Comparison of ENCODE assay signal across 8 cellular contexts in genomic region chr7:128862571-128863432, GRCh38. TPM values are rescaled to one million over a fixed set of nuclear protein-coding genes. Genes with fewer than 3 reads are reported as not detected.
DNase-seq lines count a peak whose midpoint lies in the region; ATAC-seq and TF ChIP-seq lines count a peak whose summit lies in the region.

Gene ATP6V1F, plus strand, starts transcription at chr7:128862856. Its CDS starts 49 bp downstream, at chr7:128862905.

- H3K27me3 ChIP-seq in BJ (ENCODE audit: control insufficient read depth, insufficient read depth, low read length) (no peaks in the 10 kb centered on the region), colonic mucosa (no peaks in the 10 kb centered on the region), layer of hippocampus (ENCODE audit: control insufficient read depth, insufficient read depth, low read length) (no peaks in the 10 kb centered on the region)

- intact Hi-C loops in activated CD4-positive, alpha-beta T cell treated with anti-CD3 and anti-CD28 coated beads, Interleukin-2, amount 10 ng/mL, durations not matched to agents 24 days and 14 days (cut with micrococcal nuclease): loop anchor here (1.0 kb wide), 4 partner anchors 20 to 361 kb away; partner anchors contain the start of gene CALU
- intact Hi-C loops in colonic mucosa (cut with DNase I): no loop called here

- H3K36me3 ChIP-seq in BJ (ENCODE audit: control insufficient read depth, insufficient read depth, low read length) (peaks cover 17% of the 10 kb centered on the region), colonic mucosa (no peaks in the 10 kb centered on the region)

- peaks cover 8% of the 10 kb centered on the region for H3K4me1 ChIP-seq in colonic mucosa

- H3K4me3 ChIP-seq in BJ (ENCODE audit: low read depth, low read length) (peak within 1 kb of the TSS; percentile 80), colonic mucosa (peak within 1 kb of the TSS; percentile 91)

- H3K4me1 Mint-ChIP-seq in activated CD4-positive, alpha-beta T cell treated with anti-CD3 and anti-CD28 coated beads, Interleukin-2, amount 10 ng/mL, durations not matched to agents 24 days and 14 days: peaks cover 24% of the 10 kb centered on the region

- peak within 1 kb of the TSS; percentile 93 for H3K4me3 Mint-ChIP-seq in activated CD4-positive, alpha-beta T cell treated with anti-CD3 and anti-CD28 coated beads, Interleukin-2, amount 10 ng/mL, durations not matched to agents 24 days and 14 days

- no peaks in the 10 kb centered on the region for H3K9me3 Mint-ChIP-seq in activated CD4-positive, alpha-beta T cell treated with anti-CD3 and anti-CD28 coated beads, Interleukin-2, amount 10 ng/mL, durations not matched to agents 24 days and 14 days

- no peaks in the 10 kb centered on the region for H3K9me3 ChIP-seq in colonic mucosa

- H3K27ac Mint-ChIP-seq in activated CD4-positive, alpha-beta T cell treated with anti-CD3 and anti-CD28 coated beads, Interleukin-2, amount 10 ng/mL, durations not matched to agents 24 days and 14 days: peak within 1 kb of the TSS; percentile 96

- H3K9ac ChIP-seq in colonic mucosa (ENCODE audit: low read depth in 2 of 2, low read length in 2 of 2): peak within 1 kb of the TSS; percentile 64 to 91

- H3K27ac ChIP-seq in colonic mucosa: peak within 1 kb of the TSS; percentile 75
- peak within 1 kb of the TSS; percentile 63 for H3K27ac ChIP-seq in layer of hippocampus (ENCODE audit: low read depth, low read length)

- POLR2A ChIA-PET in BJ (lab: Charles Lee): interaction anchor here (1.3 kb wide), 1 partner anchor 30 kb away, joined by 3 read pairs; no protein-coding TSS in a partner anchor

- H3K36me3 Mint-ChIP-seq in activated CD4-positive, alpha-beta T cell treated with anti-CD3 and anti-CD28 coated beads, Interleukin-2, amount 10 ng/mL, durations not matched to agents 24 days and 14 days (ENCODE audit: low read depth): peaks cover 27% of the 10 kb centered on the region

- DNase-seq in BJ (ENCODE audit: low read depth) (peak; percentile 93), GM19240 (ENCODE audit: insufficient read length, low spot score) (peak; percentile 100), NCI-H526 treated with DMSO at 0.1 percent for 48 hours (lab: John Stamatoyannopoulos, UW) (peak; percentile 98), colonic mucosa (peak; percentile 99)
- peak; percentile 100 for DNase-seq in activated CD4-positive, alpha-beta T cell treated with anti-CD3 and anti-CD28 coated beads, Interleukin-2, amount 10 ng/mL, durations not matched to agents 24 days and 14 days
- DNase-seq in stimulated activated CD4-positive, alpha-beta T cell treated with anti-CD3 and anti-CD28 coated beads, Interleukin-1b, Interleukin-23, amount 100 ng/mL, for 4 hours (ENCODE audit: low read depth in 2 of 2): peak; percentile 99 to 100

- CTCF ChIA-PET in BJ (lab: Yijun Ruan, JAX): interaction anchor here (0.5 to 3.7 kb wide), 14 partner anchors 10 to 329 kb away, joined by 3 to 54 read pairs (median 5); partner anchors contain the start of gene CALU

- TF ChIP-seq CTCF in BJ (IDR thresholded peaks at IDR 0.05; ENCODE audit: insufficient read depth, low read depth, low read length) (peak; percentile 12; the same call in 1 of the 2 replicates), colonic mucosa (IDR thresholded peaks at IDR 0.05) (no peak)

- peaks cover 4% of the 10 kb centered on the region for H3K27me3 Mint-ChIP-seq in activated CD4-positive, alpha-beta T cell treated with anti-CD3 and anti-CD28 coated beads, Interleukin-2, amount 10 ng/mL, durations not matched to agents 24 days and 14 days

- ATAC-seq in HG03460 (IDR thresholded peaks at IDR 0.05; ENCODE audit: unreplicated experiment): peak; percentile 83

RNA-seq across cellular contexts. Expression of gene ATP6V1F, which starts in this region (rescaled TPM):
- 192 and 198 TPM in 2 replicates for polyA plus RNA-seq in BJ (2011; rRNA removed)
- 38.3 and 44.2 TPM in 2 replicates for polyA minus RNA-seq in BJ (2011; rRNA and poly(A)+ RNA removed)
- 127 and 132 TPM in 2 replicates for total RNA-seq in activated CD4-positive, alpha-beta T cell treated with anti-CD3 and anti-CD28 coated beads, Interleukin-2, amount 10 ng/mL, durations not matched to agents 24 days and 14 days
- 100 to 1,000 TPM in 1 of 2 donors, 10 to 100 TPM in 1; 94.4 to 105 TPM for total RNA-seq in colonic mucosa

Comparison
In these comparisons a context has a peak if more than half of its experiments do, and no peak if none do; other contexts are left out.
1. Peak in every context shown above with its lines: DNase-seq, ATAC-seq, H3K4me3 ChIP-seq and H3K27ac ChIP-seq.